In the genomic region with DNA sequence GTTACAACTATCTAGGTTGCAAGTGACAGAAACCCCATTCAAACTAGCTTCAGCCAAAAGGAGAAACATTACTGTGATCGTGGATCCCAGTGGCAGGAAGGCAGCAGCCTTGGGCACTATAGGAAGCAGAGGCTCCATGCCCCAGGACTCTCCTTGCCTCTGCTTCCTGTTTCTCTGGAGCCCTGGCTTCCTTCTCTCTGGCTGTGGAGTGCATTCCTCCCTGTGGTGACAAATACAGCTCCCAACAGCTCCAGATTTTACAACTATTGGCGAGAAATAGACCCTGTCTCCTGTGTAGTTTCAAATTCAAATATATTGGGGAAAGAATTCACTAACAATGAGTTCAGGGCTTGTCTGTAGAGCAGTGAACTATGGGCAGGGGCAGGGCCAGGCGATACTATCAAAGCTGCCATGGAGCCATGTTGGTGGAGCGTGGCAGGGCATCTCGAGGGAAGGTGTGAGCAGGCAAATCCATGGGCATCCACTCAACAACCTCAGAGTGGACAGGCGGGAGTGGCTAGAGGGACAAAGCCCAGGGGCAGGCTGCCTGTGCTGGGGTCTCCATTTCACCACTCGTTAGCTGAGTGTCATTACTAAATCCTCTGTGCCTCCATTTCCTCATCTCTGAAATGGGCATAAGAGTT, we compare ENCODE assay signal across 19 cellular contexts.
"Had no signal": no experiment of that assay in that cellular context is flagged by ENCODE, and none has a peak within 500 bp of the region (broad histone marks: within the 10 kb centered on the region; RNA-seq: fewer than 3 reads in every experiment).

No MANE protein-coding gene starts in this region.

- H3K36me3 Mint-ChIP-seq: activated naive CD8-positive, alpha-beta T cell; naive B cell; stimulated activated naive B cell treated with anti-CD40 and anti-IgM and Interleukin-4, amounts not matched to agents 10 μg/mL and 1 μg/mL and 100 μg/mL, for 72 hours had no signal

- H3K4me3 Mint-ChIP-seq: activated CD8-positive, alpha-beta T cell treated with anti-CD3 and anti-CD28 coated beads for 36 hours; activated naive CD8-positive, alpha-beta T cell; effector memory CD8-positive, alpha-beta T cell; naive B cell; stimulated activated naive B cell treated with anti-CD40 and anti-IgM and Interleukin-4, amounts not matched to agents 10 μg/mL and 1 μg/mL and 100 μg/mL, for 72 hours; T-helper 1 cell treated with Interleukin-12 subunit alpha and Interleukin-12 subunit beta and Interleukin-4 antibody, amounts not matched to agents 30 μg/mL and 1 μg/mL, for 36 hours had no signal

- H3K36me3 ChIP-seq: brain microvascular endothelial cell, gastrocnemius medialis, heart left ventricle, neutrophil, tibial nerve, vagina had no signal

- DNase-seq: activated CD4-positive, alpha-beta T cell treated with anti-CD3 and anti-CD28 coated beads for 4 hours; activated CD8-positive, alpha-beta memory T cell treated with anti-CD3 and anti-CD28 coated beads, Interleukin-2, amount 50 U/mL, for 48 hours; activated CD8-positive, alpha-beta T cell treated with anti-CD3 and anti-CD28 coated beads for 36 hours; activated gamma-delta T cell treated with Interleukin-2 at 50 U/mL for 16 hours; brain microvascular endothelial cell; effector memory CD8-positive, alpha-beta T cell; gastrocnemius medialis; heart left ventricle; left colon; naive B cell; retina; stimulated activated CD4-positive, alpha-beta T cell treated with anti-CD3 and anti-CD28 coated beads, Interleukin-4, amount 100 ng/mL, for 1 hour; stimulated activated naive B cell treated with anti-CD40 and anti-IgM and Interleukin-4, amounts not matched to agents 10 μg/mL and 1 μg/mL and 100 μg/mL, for 72 hours had no signal

- H3K4me1 Mint-ChIP-seq: naive B cell; stimulated activated naive B cell treated with anti-CD40 and anti-IgM and Interleukin-4, amounts not matched to agents 10 μg/mL and 1 μg/mL and 100 μg/mL, for 72 hours had no signal

- ATAC-seq: activated CD8-positive, alpha-beta T cell treated with anti-CD3 and anti-CD28 coated beads for 36 hours; effector memory CD8-positive, alpha-beta T cell; gastrocnemius medialis; heart left ventricle; left colon; stimulated activated naive B cell treated with anti-CD40 and anti-IgM and Interleukin-4, amounts not matched to agents 10 μg/mL and 1 μg/mL and 100 μg/mL, for 72 hours had no signal

- H3K27me3 ChIP-seq: gastrocnemius medialis, heart left ventricle, neutrophil, tibial nerve, vagina had no signal

- H3K27ac ChIP-seq: brain microvascular endothelial cell, gastrocnemius medialis, neutrophil, tibial nerve, vagina had no signal

- H3K9me3 Mint-ChIP-seq: activated CD8-positive, alpha-beta T cell treated with anti-CD3 and anti-CD28 coated beads for 36 hours; effector memory CD8-positive, alpha-beta T cell; naive B cell; stimulated activated naive B cell treated with anti-CD40 and anti-IgM and Interleukin-4, amounts not matched to agents 10 μg/mL and 1 μg/mL and 100 μg/mL, for 72 hours; T-helper 1 cell treated with Interleukin-12 subunit alpha and Interleukin-12 subunit beta and Interleukin-4 antibody, amounts not matched to agents 30 μg/mL and 1 μg/mL, for 36 hours had no signal

- H3K27ac Mint-ChIP-seq: activated CD8-positive, alpha-beta T cell treated with anti-CD3 and anti-CD28 coated beads for 36 hours; activated naive CD8-positive, alpha-beta T cell; effector memory CD8-positive, alpha-beta T cell; naive B cell; stimulated activated naive B cell treated with anti-CD40 and anti-IgM and Interleukin-4, amounts not matched to agents 10 μg/mL and 1 μg/mL and 100 μg/mL, for 72 hours; T-helper 1 cell treated with Interleukin-12 subunit alpha and Interleukin-12 subunit beta and Interleukin-4 antibody, amounts not matched to agents 30 μg/mL and 1 μg/mL, for 36 hours had no signal

- H3K4me3 ChIP-seq: gastrocnemius medialis, heart left ventricle, lung, tibial nerve, vagina had no signal

- H3K9me3 ChIP-seq: gastrocnemius medialis, heart left ventricle, neutrophil, tibial nerve, vagina had no signal

- H3K27me3 Mint-ChIP-seq: activated CD8-positive, alpha-beta T cell treated with anti-CD3 and anti-CD28 coated beads for 36 hours had no signal
